In the genomic region with DNA sequence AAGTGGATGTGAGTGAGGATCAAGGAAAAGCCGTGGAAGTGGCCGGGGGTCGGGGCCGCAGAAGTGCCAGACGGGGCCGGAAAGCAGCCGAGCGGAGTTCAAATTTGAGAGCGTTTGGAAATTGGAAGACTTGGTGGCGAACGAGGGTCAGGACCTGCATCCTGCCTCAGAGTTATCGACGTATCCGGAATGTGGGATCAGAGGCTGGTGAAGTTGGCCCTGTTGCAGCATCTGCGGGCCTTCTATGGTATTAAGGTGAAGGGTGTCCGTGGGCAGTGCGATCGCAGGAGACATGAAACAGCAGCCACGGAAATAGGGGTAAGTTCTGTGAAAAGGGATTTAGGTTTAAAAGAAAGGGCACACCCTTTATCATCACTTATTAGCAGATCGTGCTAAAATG, we compare ENCODE assay signal across 8 cellular contexts. TPM values are rescaled to one million over a fixed set of nuclear protein-coding genes. Genes with fewer than 3 reads are reported as not detected.
DNase-seq lines count a peak whose midpoint lies in the region; ATAC-seq and TF ChIP-seq lines count a peak whose summit lies in the region.
"Not testable (repeated sequence)": the region's sequence is repeated elsewhere in the genome, so short reads cannot be mapped to it uniquely, and the experiment has no call there.

No MANE protein-coding gene starts in this region.

- H3K27me3 Mint-ChIP-seq in activated CD4-positive, alpha-beta memory T cell treated with anti-CD3 and anti-CD28 coated beads, Interleukin-2, amount 10 ng/mL, durations not matched to agents 7 days and 5 days; chondrocyte (ENCODE audit: low read depth); naive thymus-derived CD8-positive, alpha-beta T cell; stimulated activated naive B cell treated with anti-CD40 and anti-IgM and Interleukin-4, amounts not matched to agents 10 μg/mL and 1 μg/mL and 100 μg/mL, for 72 hours: not testable (repeated sequence)

- DNase-seq in H7; NT2/D1 (ENCODE audit: low read depth, low spot score); activated CD4-positive, alpha-beta memory T cell treated with anti-CD3 and anti-CD28 coated beads, Interleukin-2, amount 10 ng/mL, durations not matched to agents 7 days and 5 days; chondrocyte (ENCODE audit: low spot score); stimulated activated naive B cell treated with anti-CD40 and anti-IgM and Interleukin-4, amounts not matched to agents 10 μg/mL and 1 μg/mL and 100 μg/mL, for 72 hours: not testable (repeated sequence)
- DNase-seq in right cardiac atrium = peak in 1 of 3 donors; percentile 24
- DNase-seq in naive thymus-derived CD8-positive, alpha-beta T cell = peak in 4 of 10 donors; percentile 1 to 11 (median 6)

- H3K9me3 Mint-ChIP-seq in activated CD4-positive, alpha-beta memory T cell treated with anti-CD3 and anti-CD28 coated beads, Interleukin-2, amount 10 ng/mL, durations not matched to agents 7 days and 5 days; chondrocyte (ENCODE audit: low read depth); naive thymus-derived CD8-positive, alpha-beta T cell; stimulated activated naive B cell treated with anti-CD40 and anti-IgM and Interleukin-4, amounts not matched to agents 10 μg/mL and 1 μg/mL and 100 μg/mL, for 72 hours: not testable (repeated sequence)

- H3K4me3 Mint-ChIP-seq in activated CD4-positive, alpha-beta memory T cell treated with anti-CD3 and anti-CD28 coated beads, Interleukin-2, amount 10 ng/mL, durations not matched to agents 7 days and 5 days = peak overlapping the region; percentile 95
- H3K4me3 Mint-ChIP-seq in chondrocyte (ENCODE audit: unreplicated experiment) = peak overlapping the region; percentile 98
- H3K4me3 Mint-ChIP-seq in naive thymus-derived CD8-positive, alpha-beta T cell = peak overlapping the region; percentile 93 to 100 (median 98)
- peak overlapping the region; percentile 90 to 95 for H3K4me3 Mint-ChIP-seq in stimulated activated naive B cell treated with anti-CD40 and anti-IgM and Interleukin-4, amounts not matched to agents 10 μg/mL and 1 μg/mL and 100 μg/mL, for 72 hours

- H3K4me1 ChIP-seq in NT2/D1 (ENCODE audit: insufficient read depth, insufficient read length); right cardiac atrium (ENCODE audit: control insufficient read depth, insufficient read depth, low read length): not testable (repeated sequence)

- H3K4me3 ChIP-seq in H7 (ENCODE audit: insufficient read depth, low read depth, low read length) (peak overlapping the region; percentile 73), NT2/D1 (ENCODE audit: insufficient read length, low read depth) (peak overlapping the region; percentile 63), right cardiac atrium (ENCODE audit: low read length) (peak overlapping the region; percentile 74)

- peak overlapping the region; percentile 67 for H3K9ac ChIP-seq in NT2/D1 (ENCODE audit: insufficient read length, low read depth)

- CTCF ChIA-PET in activated CD4-positive, alpha-beta memory T cell treated with anti-CD3 and anti-CD28 coated beads, Interleukin-2, amount 10 ng/mL, durations not matched to agents 7 days and 5 days (lab: Charles Lee) = not testable (repeated sequence)

- not testable (repeated sequence) for TF ChIP-seq CTCF in C4-2B (conservative IDR thresholded peaks at IDR 0.05); chondrocyte (IDR thresholded peaks at IDR 0.05)

- ATAC-seq in right cardiac atrium; naive thymus-derived CD8-positive, alpha-beta T cell; stimulated activated naive B cell treated with anti-CD40 and anti-IgM and Interleukin-4, amounts not matched to agents 10 μg/mL and 1 μg/mL and 100 μg/mL, for 72 hours (replicated peaks): not testable (repeated sequence)

- H3K9me3 ChIP-seq in NT2/D1 (ENCODE audit: insufficient read depth, low read length); right cardiac atrium (ENCODE audit: control insufficient read depth, low read length): not testable (repeated sequence)

- intact Hi-C loops in right cardiac atrium (cut with DNase I) = not testable (repeated sequence)

- under 1% methylated on average over 12 of the region's 20 CpGs for WGBS in right cardiac atrium

- peak overlapping the region; percentile 96 for H3K27ac ChIP-seq in C4-2B
- not testable (repeated sequence) for H3K27ac ChIP-seq in right cardiac atrium (ENCODE audit: low read length)

- not testable (repeated sequence) for H3K27me3 ChIP-seq in H7 (ENCODE audit: control insufficient read depth, insufficient read depth, low read length); NT2/D1 (ENCODE audit: insufficient read depth, insufficient read length); right cardiac atrium (ENCODE audit: control insufficient read depth, insufficient read depth)

- peaks cover 25% of the 10 kb centered on the region for H3K36me3 Mint-ChIP-seq in activated CD4-positive, alpha-beta memory T cell treated with anti-CD3 and anti-CD28 coated beads, Interleukin-2, amount 10 ng/mL, durations not matched to agents 7 days and 5 days (ENCODE audit: low read depth)
- not testable (repeated sequence) for H3K36me3 Mint-ChIP-seq in chondrocyte (ENCODE audit: low read depth); naive thymus-derived CD8-positive, alpha-beta T cell; stimulated activated naive B cell treated with anti-CD40 and anti-IgM and Interleukin-4, amounts not matched to agents 10 μg/mL and 1 μg/mL and 100 μg/mL, for 72 hours

- H3K4me1 Mint-ChIP-seq in activated CD4-positive, alpha-beta memory T cell treated with anti-CD3 and anti-CD28 coated beads, Interleukin-2, amount 10 ng/mL, durations not matched to agents 7 days and 5 days = peaks cover 21% of the 10 kb centered on the region
- peaks cover 26% of the 10 kb centered on the region for H3K4me1 Mint-ChIP-seq in chondrocyte (ENCODE audit: low read depth)
- peaks cover 12 to 23% (median 16%) of the 10 kb centered on the region in 4 donors for H3K4me1 Mint-ChIP-seq in naive thymus-derived CD8-positive, alpha-beta T cell
- peaks cover 5 to 12% of the 10 kb centered on the region in 2 donors for H3K4me1 Mint-ChIP-seq in stimulated activated naive B cell treated with anti-CD40 and anti-IgM and Interleukin-4, amounts not matched to agents 10 μg/mL and 1 μg/mL and 100 μg/mL, for 72 hours

- POLR2A ChIA-PET in activated CD4-positive, alpha-beta memory T cell treated with anti-CD3 and anti-CD28 coated beads, Interleukin-2, amount 10 ng/mL, durations not matched to agents 7 days and 5 days (lab: Charles Lee) = interaction anchor here (1.4 kb wide), 1 partner anchor 276 kb away, joined by 4 read pairs; no protein-coding TSS in a partner anchor
- POLR2A ChIA-PET in naive thymus-derived CD8-positive, alpha-beta T cell (lab: Charles Lee) = not testable (repeated sequence)

- not testable (repeated sequence) for H3K36me3 ChIP-seq in H7 (replicated peaks; ENCODE audit: control insufficient read depth, insufficient read depth, low read length); NT2/D1 (ENCODE audit: insufficient read depth, insufficient read length, low read length)

- peak overlapping the region; percentile 96 for H3K27ac Mint-ChIP-seq in activated CD4-positive, alpha-beta memory T cell treated with anti-CD3 and anti-CD28 coated beads, Interleukin-2, amount 10 ng/mL, durations not matched to agents 7 days and 5 days
- peak overlapping the region; percentile 98 for H3K27ac Mint-ChIP-seq in chondrocyte (ENCODE audit: unreplicated experiment)
- peak overlapping the region; percentile 84 to 99 (median 98) for H3K27ac Mint-ChIP-seq in naive thymus-derived CD8-positive, alpha-beta T cell
- H3K27ac Mint-ChIP-seq in stimulated activated naive B cell treated with anti-CD40 and anti-IgM and Interleukin-4, amounts not matched to agents 10 μg/mL and 1 μg/mL and 100 μg/mL, for 72 hours = peak overlapping the region; percentile 93

RNA-seq across cellular contexts. Expression of gene GOLGA8H, which starts 22.8 kb away (rescaled TPM):
- 0.44 and 0.45 TPM in 2 replicates for total RNA-seq in H7 (2014; rRNA removed; shearing (Covaris generic))
- total RNA-seq in activated CD4-positive, alpha-beta memory T cell treated with anti-CD3 and anti-CD28 coated beads, Interleukin-2, amount 10 ng/mL, durations not matched to agents 7 days and 5 days = not detected
- total RNA-seq in chondrocyte (1.1 to 1.8 TPM (median 1.4 TPM) in 3 replicates), right cardiac atrium (under 1 TPM in 2 of 4 donors, not detected in 2; 0.28 to 0.79 TPM)
- polyA plus RNA-seq in right cardiac atrium = 0.81 TPM
- total RNA-seq in naive thymus-derived CD8-positive, alpha-beta T cell = not detected
- not detected for polyA plus RNA-seq in naive thymus-derived CD8-positive, alpha-beta T cell
